Comparison of ENCODE assay signal across 16 cellular contexts in genomic region chr7:143460585-143460984, GRCh38. TPM values are rescaled to one million over a fixed set of nuclear protein-coding genes. Genes with fewer than 3 reads are reported as not detected.
DNase-seq lines count a peak whose midpoint lies in the region; ATAC-seq and TF ChIP-seq lines count a peak whose summit lies in the region.
"Had no signal": no experiment of that assay in that cellular context is flagged by ENCODE, and none has a peak within 500 bp of the region (broad histone marks: within the 10 kb centered on the region; RNA-seq: fewer than 3 reads in every experiment).

No MANE protein-coding gene starts in this region.

- H3K36me3 ChIP-seq in SK-N-SH (replicated peaks in 1 of 2; ENCODE audit: control insufficient read depth in 1 of 2, insufficient read depth in 2 of 2, low read length in 1 of 2) (no peaks in the 10 kb centered on the region), colonic mucosa (no peaks in the 10 kb centered on the region)
- H3K36me3 ChIP-seq: BLaER1 treated with 17β-estradiol and CSF1 and Interleukin-3, amounts not matched to agents 10 nM and 100 nM had no signal

- H3K36me3 Mint-ChIP-seq in activated T-helper 1 cell treated with anti-CD3 and anti-CD28 coated beads, Interleukin-12 subunit alpha, Interleukin-12 subunit beta, Interleukin-2, Interleukin-4 antibody, amounts not matched to agents 30 ng/mL and 10 ng/mL and 1 ng/mL, durations not matched to agents 14 hours and 24 hours and 36 hours (ENCODE audit: low read depth) = no peaks in the 10 kb centered on the region
- H3K36me3 Mint-ChIP-seq in nephron progenitor cell (ENCODE audit: low read depth) = no peaks in the 10 kb centered on the region

- no peak for TF ChIP-seq RAD21 in SK-N-SH (IDR thresholded peaks at IDR 0.05; ENCODE audit: low read length)

- H3K9me3 Mint-ChIP-seq in activated T-helper 1 cell treated with anti-CD3 and anti-CD28 coated beads, Interleukin-12 subunit alpha, Interleukin-12 subunit beta, Interleukin-2, Interleukin-4 antibody, amounts not matched to agents 30 ng/mL and 10 ng/mL and 1 ng/mL, durations not matched to agents 14 hours and 24 hours and 36 hours = no peaks in the 10 kb centered on the region
- H3K9me3 Mint-ChIP-seq in stimulated activated naive CD8-positive, alpha-beta T cell treated with anti-CD3 and anti-CD28 coated beads, Interleukin-15, amount 100 ng/mL, for 72 hours = peaks cover 5 to 7% of the 10 kb centered on the region in 2 donors
- peaks cover 17% of the 10 kb centered on the region for H3K9me3 Mint-ChIP-seq in nephron progenitor cell

- TF ChIP-seq CTCF in SK-N-SH (IDR thresholded peaks at IDR 0.05) (no peak), nephron progenitor cell (IDR thresholded peaks at IDR 0.05) (no peak), colonic mucosa (IDR thresholded peaks at IDR 0.05) (no peak)

- H3K9me2 ChIP-seq in SK-N-SH = no peaks in the 10 kb centered on the region

- peak overlapping the region; percentile 49 for H3K27ac Mint-ChIP-seq in activated T-helper 1 cell treated with anti-CD3 and anti-CD28 coated beads, Interleukin-12 subunit alpha, Interleukin-12 subunit beta, Interleukin-2, Interleukin-4 antibody, amounts not matched to agents 30 ng/mL and 10 ng/mL and 1 ng/mL, durations not matched to agents 14 hours and 24 hours and 36 hours
- peak overlapping the region in 1 of 2 donors; percentile 37 for H3K27ac Mint-ChIP-seq in stimulated activated naive CD8-positive, alpha-beta T cell treated with anti-CD3 and anti-CD28 coated beads, Interleukin-15, amount 100 ng/mL, for 72 hours
- H3K27ac Mint-ChIP-seq in nephron progenitor cell = no peak overlapping the region
- H3K27ac Mint-ChIP-seq: CD4-positive, CD25-positive, alpha-beta regulatory T cell; GM23338 had no signal

- TF ChIP-seq EP300 in SK-N-SH (IDR thresholded peaks at IDR 0.05; ENCODE audit: borderline replicate concordance in 1 of 2, low read depth in 1 of 2, low read length in 1 of 2) = no peak

- POLR2A ChIA-PET in SK-N-SH (lab: Yijun Ruan, JAX) = no interaction called here

- no peak for DNase-seq in SK-N-SH
- DNase-seq in activated T-helper 1 cell treated with anti-CD3 and anti-CD28 coated beads, Interleukin-12 subunit alpha, Interleukin-12 subunit beta, Interleukin-2, Interleukin-4 antibody, amounts not matched to agents 30 ng/mL and 10 ng/mL and 1 ng/mL, durations not matched to agents 14 hours and 24 hours and 36 hours (ENCODE audit: low spot score) = no peak
- peak; percentile 47 for DNase-seq in fibroblast of peridontal ligament (ENCODE audit: extremely low read depth)
- DNase-seq in stimulated activated naive CD8-positive, alpha-beta T cell treated with anti-CD3 and anti-CD28 coated beads, Interleukin-15, amount 100 ng/mL, for 72 hours = no peak
- no peak for DNase-seq in nephron progenitor cell
- no peak for DNase-seq in pons (ENCODE audit: low spot score)
- no peak for DNase-seq in colonic mucosa
- DNase-seq: CD4-positive, CD25-positive, alpha-beta regulatory T cell; DMS53; H7 had no signal

- H2AFZ ChIP-seq in SK-N-SH (ENCODE audit: low read depth) = no peak overlapping the region
- H2AFZ ChIP-seq: GM23338 had no signal

- no peaks in the 10 kb centered on the region for H3K79me2 ChIP-seq in SK-N-SH (ENCODE audit: insufficient read depth)

- 0 out of 2 replicates have a peak, but pooled peaks cover 15% of the 10 kb centered on the region for H3K9me3 ChIP-seq in SK-N-SH
- no peaks in the 10 kb centered on the region for H3K9me3 ChIP-seq in colonic mucosa

- no peaks in the 10 kb centered on the region for H3K27me3 Mint-ChIP-seq in activated T-helper 1 cell treated with anti-CD3 and anti-CD28 coated beads, Interleukin-12 subunit alpha, Interleukin-12 subunit beta, Interleukin-2, Interleukin-4 antibody, amounts not matched to agents 30 ng/mL and 10 ng/mL and 1 ng/mL, durations not matched to agents 14 hours and 24 hours and 36 hours (ENCODE audit: insufficient read depth)
- no peaks in the 10 kb centered on the region for H3K27me3 Mint-ChIP-seq in stimulated activated naive CD8-positive, alpha-beta T cell treated with anti-CD3 and anti-CD28 coated beads, Interleukin-15, amount 100 ng/mL, for 72 hours
- H3K27me3 Mint-ChIP-seq in nephron progenitor cell (ENCODE audit: low read depth, poor library complexity) = peaks cover 4% of the 10 kb centered on the region

- CTCF ChIA-PET in SK-N-SH (lab: Yijun Ruan, JAX) = no interaction called here

- no peak overlapping the region for H3K4me2 ChIP-seq in SK-N-SH
- H3K4me2 ChIP-seq: BLaER1 treated with 17β-estradiol and CSF1 and Interleukin-3, amounts not matched to agents 10 nM and 100 nM; GM23338 had no signal

- H3K4me1 Mint-ChIP-seq in activated T-helper 1 cell treated with anti-CD3 and anti-CD28 coated beads, Interleukin-12 subunit alpha, Interleukin-12 subunit beta, Interleukin-2, Interleukin-4 antibody, amounts not matched to agents 30 ng/mL and 10 ng/mL and 1 ng/mL, durations not matched to agents 14 hours and 24 hours and 36 hours (ENCODE audit: low read depth) = no peaks in the 10 kb centered on the region
- peaks cover 18% of the 10 kb centered on the region for H3K4me1 Mint-ChIP-seq in stimulated activated naive CD8-positive, alpha-beta T cell treated with anti-CD3 and anti-CD28 coated beads, Interleukin-15, amount 100 ng/mL, for 72 hours
- H3K4me1 Mint-ChIP-seq in nephron progenitor cell = no peaks in the 10 kb centered on the region

- WGBS in SK-N-SH (ENCODE audit: low lambda C conversion rate) = 23% methylated on average over 3 of the region's 3 CpGs

- H3K27ac ChIP-seq in SK-N-SH (ENCODE audit: low read depth in 2 of 2, low read length in 1 of 2) = peak overlapping the region; percentile 51 to 92; a peak in 2 of 4 replicates
- no peak overlapping the region for H3K27ac ChIP-seq in colonic mucosa
- H3K27ac ChIP-seq: 22Rv1; BLaER1 treated with 17β-estradiol and CSF1 and Interleukin-3, amounts not matched to agents 10 nM and 100 nM had no signal

- no peaks in the 10 kb centered on the region for H4K20me1 ChIP-seq in SK-N-SH (ENCODE audit: insufficient read depth)
- H4K20me1 ChIP-seq: BLaER1 treated with 17β-estradiol and CSF1 and Interleukin-3, amounts not matched to agents 10 nM and 100 nM had no signal

- H3K9ac ChIP-seq in SK-N-SH = no peak overlapping the region
- no peak overlapping the region for H3K9ac ChIP-seq in colonic mucosa (ENCODE audit: low read depth in 2 of 2, low read length in 2 of 2)
- H3K9ac ChIP-seq: BLaER1 treated with 17β-estradiol and CSF1 and Interleukin-3, amounts not matched to agents 10 nM and 100 nM had no signal

- peaks cover 43% of the 10 kb centered on the region for H3F3A ChIP-seq in SK-N-SH (replicated peaks; ENCODE audit: insufficient read depth)

- H3K4me3 ChIP-seq in SK-N-SH (ENCODE audit: low read depth in 2 of 2, low read length in 1 of 2) (no peak overlapping the region), colonic mucosa (no peak overlapping the region)
- H3K4me3 ChIP-seq: BLaER1 treated with 17β-estradiol and CSF1 and Interleukin-3, amounts not matched to agents 10 nM and 100 nM; GM23338 had no signal

- intact Hi-C loops in activated T-helper 1 cell treated with anti-CD3 and anti-CD28 coated beads, Interleukin-12 subunit alpha, Interleukin-12 subunit beta, Interleukin-2, Interleukin-4 antibody, amounts not matched to agents 30 ng/mL and 10 ng/mL and 1 ng/mL, durations not matched to agents 14 hours and 24 hours and 36 hours (cut with micrococcal nuclease) = no loop called here
- intact Hi-C loops in colonic mucosa (cut with DNase I) = no loop called here

- H3K4me1 ChIP-seq in SK-N-SH (ENCODE audit: control insufficient read depth in 1 of 2, insufficient read depth in 2 of 2, low read depth in 1 of 2, low read length in 1 of 2) (peaks cover 0 to 28% of the 10 kb centered on the region in 2 experiments; a peak in 3 of 4 replicates), colonic mucosa (no peaks in the 10 kb centered on the region)

- H3K27me3 ChIP-seq in SK-N-SH (ENCODE audit: insufficient read depth) (no peaks in the 10 kb centered on the region), colonic mucosa (no peaks in the 10 kb centered on the region)
- H3K27me3 ChIP-seq: BLaER1 treated with 17β-estradiol and CSF1 and Interleukin-3, amounts not matched to agents 10 nM and 100 nM had no signal

- no peak for ATAC-seq in SK-N-SH treated with all-trans-retinoic acid at 6 μM for 48 hours
- ATAC-seq in stimulated activated naive CD8-positive, alpha-beta T cell treated with anti-CD3 and anti-CD28 coated beads, Interleukin-15, amount 100 ng/mL, for 72 hours = peak; percentile 40
- ATAC-seq: GM23338 had no signal

- no peak overlapping the region for H3K4me3 Mint-ChIP-seq in activated T-helper 1 cell treated with anti-CD3 and anti-CD28 coated beads, Interleukin-12 subunit alpha, Interleukin-12 subunit beta, Interleukin-2, Interleukin-4 antibody, amounts not matched to agents 30 ng/mL and 10 ng/mL and 1 ng/mL, durations not matched to agents 14 hours and 24 hours and 36 hours
- no peak overlapping the region for H3K4me3 Mint-ChIP-seq in stimulated activated naive CD8-positive, alpha-beta T cell treated with anti-CD3 and anti-CD28 coated beads, Interleukin-15, amount 100 ng/mL, for 72 hours
- H3K4me3 Mint-ChIP-seq in nephron progenitor cell = no peak overlapping the region
- H3K4me3 Mint-ChIP-seq: CD4-positive, CD25-positive, alpha-beta regulatory T cell; GM23338 had no signal

TF ChIP-seq in SK-N-SH, 30 proteins besides CTCF, POLR2A, EP300 and RAD21 (continues in another document):
- no peak for TF ChIP-seq NFIC (IDR thresholded peaks at IDR 0.05; ENCODE audit: borderline replicate concordance)

RNA-seq across cellular contexts. Expression of gene TAS2R41, which starts 17.1 kb away (rescaled TPM):
- polyA plus RNA-seq in SK-N-SH (2012; rRNA removed) = not detected in 2 replicates
- not detected in 2 replicates for polyA plus RNA-seq in SK-N-SH (2012; cell fraction: cytosol; rRNA removed)
- not detected in 2 replicates for polyA plus RNA-seq in SK-N-SH (2012; cell fraction: nucleus; rRNA removed)
- total RNA-seq in activated T-helper 1 cell treated with anti-CD3 and anti-CD28 coated beads, Interleukin-12 subunit alpha, Interleukin-12 subunit beta, Interleukin-2, Interleukin-4 antibody, amounts not matched to agents 30 ng/mL and 10 ng/mL and 1 ng/mL, durations not matched to agents 14 hours and 24 hours and 36 hours = not detected in 2 replicates
- not detected for total RNA-seq in colonic mucosa
- total RNA-seq: A673, HT-29 had no signal
- polyA plus RNA-seq: CD4-positive, CD25-positive, alpha-beta regulatory T cell; GM23338 had no signal

RNA-seq across cellular contexts. Expression of gene TAS2R60, which starts 17.3 kb away (rescaled TPM):
- 0.10 TPM in 1 of 2 replicates, not detected in the other for polyA plus RNA-seq in SK-N-SH (2012; rRNA removed)
- polyA plus RNA-seq in SK-N-SH (2012; cell fraction: cytosol; rRNA removed) = 0.05 and 0.10 TPM in 2 replicates
- polyA plus RNA-seq in SK-N-SH (2012; cell fraction: nucleus; rRNA removed) = 0.18 and 0.27 TPM in 2 replicates
- total RNA-seq in activated T-helper 1 cell treated with anti-CD3 and anti-CD28 coated beads, Interleukin-12 subunit alpha, Interleukin-12 subunit beta, Interleukin-2, Interleukin-4 antibody, amounts not matched to agents 30 ng/mL and 10 ng/mL and 1 ng/mL, durations not matched to agents 14 hours and 24 hours and 36 hours = not detected in 2 replicates
- total RNA-seq in colonic mucosa = not detected
- total RNA-seq: A673, H7, HT-29 had no signal

RNA-seq across cellular contexts. Expression of gene EPHA1, which starts 51.9 kb away (rescaled TPM):
- polyA plus RNA-seq in SK-N-SH (2012; rRNA removed) = 0.26 and 0.49 TPM in 2 replicates
- 0.19 and 0.28 TPM in 2 replicates for polyA plus RNA-seq in SK-N-SH (2012; cell fraction: cytosol; rRNA removed)
- 0.64 and 1.0 TPM in 2 replicates for polyA plus RNA-seq in SK-N-SH (2012; cell fraction: nucleus; rRNA removed)
- total RNA-seq in activated T-helper 1 cell treated with anti-CD3 and anti-CD28 coated beads, Interleukin-12 subunit alpha, Interleukin-12 subunit beta, Interleukin-2, Interleukin-4 antibody, amounts not matched to agents 30 ng/mL and 10 ng/mL and 1 ng/mL, durations not matched to agents 14 hours and 24 hours and 36 hours = not detected in 2 replicates
- 10 to 100 TPM; 16.0 to 18.4 TPM for total RNA-seq in colonic mucosa

Comparison
In these comparisons a context has a peak if more than half of its experiments do, and no peak if none do; other contexts are left out.
1. RNA of gene EPHA1, which starts 51.9 kb away (total RNA-seq): 16.0 to 18.4 TPM in colonic mucosa; not detected in activated T-helper 1 cell treated with anti-CD3 and anti-CD28 coated beads, Interleukin-12 subunit alpha, Interleukin-12 subunit beta, Interleukin-2, Interleukin-4 antibody, amounts not matched to agents 30 ng/mL and 10 ng/mL and 1 ng/mL, durations not matched to agents 14 hours and 24 hours and 36 hours; every median in the first group is over 10 times any median in the second.